ENCODE assay signal across 23 cellular contexts in the genomic region with DNA sequence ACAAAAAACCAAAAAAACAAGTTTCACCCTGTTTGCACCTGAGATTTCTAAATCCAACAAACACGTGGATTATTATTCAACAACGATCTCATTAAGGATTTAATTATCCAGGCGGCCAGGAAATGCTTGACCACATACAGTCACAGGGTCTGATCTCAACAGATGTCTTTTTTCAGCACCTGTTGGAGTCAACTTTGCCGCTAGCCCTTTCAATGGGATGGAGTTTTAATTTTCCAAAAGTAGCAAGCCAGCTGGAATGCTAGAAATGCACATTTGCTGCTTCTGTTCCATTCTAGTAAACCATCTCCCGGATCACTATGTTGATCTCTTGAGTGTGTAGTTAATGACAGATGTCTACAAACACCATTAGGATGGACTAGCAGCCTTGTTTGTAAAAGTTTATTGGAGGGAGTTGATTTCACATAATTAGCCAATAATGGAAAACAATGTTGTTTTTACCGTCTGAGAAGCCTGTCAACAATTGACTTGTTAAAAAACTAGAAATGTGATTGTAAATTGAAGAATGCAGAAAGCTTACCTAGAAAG.
DNase-seq lines count a peak whose midpoint lies in the region; ATAC-seq and TF ChIP-seq lines count a peak whose summit lies in the region.
"Had no signal": no experiment of that assay in that cellular context is flagged by ENCODE, and none has a peak within 500 bp of the region (broad histone marks: within the 10 kb centered on the region; RNA-seq: fewer than 3 reads in every experiment).

No MANE protein-coding gene starts in this region.

- peaks cover 20% of the 10 kb centered on the region for H3K4me1 ChIP-seq in BLaER1
- no peaks in the 10 kb centered on the region for H3K4me1 ChIP-seq in HEK293 (ENCODE audit: control insufficient read depth, insufficient read depth, low read length)
- peaks cover 10 to 12% (median 12%) of the 10 kb centered on the region in 3 donors for H3K4me1 ChIP-seq in skeletal muscle tissue (ENCODE audit: control insufficient read depth in 3 of 3, insufficient read depth in 3 of 3, low read length in 3 of 3)
- no peaks in the 10 kb centered on the region for H3K4me1 ChIP-seq in lower lobe of right lung
- H3K4me1 ChIP-seq: SJSA1 had no signal

- H3K9ac ChIP-seq in BLaER1, result no peak overlapping the region
- peak overlapping the region in 2 of 3 donors; percentile 34 to 52 for H3K9ac ChIP-seq in skeletal muscle tissue (ENCODE audit: low read depth in 1 of 3, low read length in 3 of 3)

- H3K27me3 Mint-ChIP-seq in activated naive CD8-positive, alpha-beta T cell treated with anti-CD3 and anti-CD28 coated beads, Interleukin-2, amount 50 U/mL, for 24 hours, result no peaks in the 10 kb centered on the region
- H3K27me3 Mint-ChIP-seq: B cell had no signal

- POLR2A ChIA-PET in HEK293 (lab: Yijun Ruan, JAX), result no interaction called here

- no peak overlapping the region for H3K27ac Mint-ChIP-seq in activated naive CD8-positive, alpha-beta T cell treated with anti-CD3 and anti-CD28 coated beads, Interleukin-2, amount 50 U/mL, for 24 hours
- H3K27ac Mint-ChIP-seq: B cell had no signal

- peaks cover 1% of the 10 kb centered on the region for H3K4me1 Mint-ChIP-seq in activated naive CD8-positive, alpha-beta T cell treated with anti-CD3 and anti-CD28 coated beads, Interleukin-2, amount 50 U/mL, for 24 hours

- H3K4me3 ChIP-seq in BLaER1, result no peak overlapping the region
- H3K4me3 ChIP-seq in HEK293 (ENCODE audit: low read depth, low read length), result no peak overlapping the region
- H3K4me3 ChIP-seq in skeletal muscle tissue (ENCODE audit: low read length in 3 of 3), result peak overlapping the region in 1 of 3 donors; percentile 10
- H3K4me3 ChIP-seq in lower lobe of right lung, result no peak overlapping the region
- H3K4me3 ChIP-seq: K562, SJSA1 had no signal

- H3K27me3 ChIP-seq in BLaER1 (no peaks in the 10 kb centered on the region), skeletal muscle tissue (ENCODE audit: control insufficient read depth in 3 of 3, insufficient read depth in 3 of 3, low read length in 3 of 3) (no peaks in the 10 kb centered on the region), lower lobe of right lung (ENCODE audit: low read depth) (no peaks in the 10 kb centered on the region)

- TF ChIP-seq CTCF in HEK293 (tag by site-specific recombination; IDR thresholded peaks at IDR 0.05), result no peak
- TF ChIP-seq CTCF in lower lobe of right lung (IDR thresholded peaks at IDR 0.05), result no peak

- H3K9me3 Mint-ChIP-seq in activated naive CD8-positive, alpha-beta T cell treated with anti-CD3 and anti-CD28 coated beads, Interleukin-2, amount 50 U/mL, for 24 hours, result no peaks in the 10 kb centered on the region

- ATAC-seq in lower lobe of right lung (no peak), HG03571 (IDR thresholded peaks at IDR 0.05; ENCODE audit: unreplicated experiment) (no peak)
- no peak for ATAC-seq in activated naive CD8-positive, alpha-beta T cell treated with anti-CD3 and anti-CD28 coated beads, Interleukin-2, amount 50 U/mL, for 24 hours
- ATAC-seq: HCT116, K562, PC-3 had no signal

- no peaks in the 10 kb centered on the region for H3K9me3 ChIP-seq in BLaER1
- H3K9me3 ChIP-seq in HEK293 (ENCODE audit: control insufficient read depth, insufficient read depth, low read depth, low read length), result no peaks in the 10 kb centered on the region
- no peaks in the 10 kb centered on the region for H3K9me3 ChIP-seq in skeletal muscle tissue (ENCODE audit: control insufficient read depth in 3 of 3, low read length in 3 of 3)
- no peaks in the 10 kb centered on the region for H3K9me3 ChIP-seq in lower lobe of right lung
- H3K9me3 ChIP-seq: SJSA1 had no signal

- peak overlapping the region; percentile 50 for H3K4me2 ChIP-seq in BLaER1

- CTCF ChIA-PET in HEK293 (lab: Yijun Ruan, JAX), result interaction anchor here (0.6 to 1.1 kb wide), 2 partner anchors 19 to 34 kb away, joined by 4 to 5 read pairs; no protein-coding TSS in a partner anchor

- intact Hi-C loops in lower lobe of right lung (cut with DNase I), result no loop called here

- H3K4me3 Mint-ChIP-seq in activated naive CD8-positive, alpha-beta T cell treated with anti-CD3 and anti-CD28 coated beads, Interleukin-2, amount 50 U/mL, for 24 hours, result no peak overlapping the region
- H3K4me3 Mint-ChIP-seq: B cell had no signal

- H4K20me1 ChIP-seq in BLaER1, result no peaks in the 10 kb centered on the region

- H3K36me3 ChIP-seq in BLaER1, result no peaks in the 10 kb centered on the region
- no peaks in the 10 kb centered on the region for H3K36me3 ChIP-seq in HEK293 (ENCODE audit: control insufficient read depth in 2 of 2, insufficient read depth in 1 of 2, low read length in 2 of 2)
- no peaks in the 10 kb centered on the region for H3K36me3 ChIP-seq in skeletal muscle tissue (ENCODE audit: control insufficient read depth in 3 of 3, insufficient read depth in 3 of 3, low read length in 3 of 3)
- H3K36me3 ChIP-seq in lower lobe of right lung, result no peaks in the 10 kb centered on the region
- H3K36me3 ChIP-seq: SJSA1 had no signal

- DNase-seq in myocyte (ENCODE audit: low read depth) (peak; percentile 95), lower lobe of right lung (no peak)
- no peak for DNase-seq in activated naive CD8-positive, alpha-beta T cell treated with anti-CD3 and anti-CD28 coated beads, Interleukin-2, amount 50 U/mL, for 24 hours
- DNase-seq: Calu3; DMS79 treated with DMSO at 0.1 percent for 48 hours; Kasumi-1; MV-4-11; NCI-H1105; NCI-H146; NCI-H1930; NCI-H446 treated with DMSO at 0.1 percent for 48 hours; NCI-H526; NCI-H82; NK-92 treated with Interleukin-12 subunit alpha and Interleukin-12 subunit beta, amount 100 ng/mL, for 24 hours; PC-3 had no signal

- H3K36me3 Mint-ChIP-seq in activated naive CD8-positive, alpha-beta T cell treated with anti-CD3 and anti-CD28 coated beads, Interleukin-2, amount 50 U/mL, for 24 hours (ENCODE audit: low read depth), result no peaks in the 10 kb centered on the region

- H3K27ac ChIP-seq in BLaER1, result no peak overlapping the region
- H3K27ac ChIP-seq in HEK293 (ENCODE audit: extremely low read depth, low read depth, low read length), result no peak overlapping the region
- peak overlapping the region; percentile 92 for H3K27ac ChIP-seq in skeletal muscle tissue (ENCODE audit: low read depth, low read length)
- H3K27ac ChIP-seq in lower lobe of right lung, result no peak overlapping the region
- H3K27ac ChIP-seq: SJSA1 had no signal

TF ChIP-seq in HEK293, 187 proteins besides CTCF, POLR2A, EP300 and RAD21 (continues in another document):
- TF ChIP-seq, protein P1, sequence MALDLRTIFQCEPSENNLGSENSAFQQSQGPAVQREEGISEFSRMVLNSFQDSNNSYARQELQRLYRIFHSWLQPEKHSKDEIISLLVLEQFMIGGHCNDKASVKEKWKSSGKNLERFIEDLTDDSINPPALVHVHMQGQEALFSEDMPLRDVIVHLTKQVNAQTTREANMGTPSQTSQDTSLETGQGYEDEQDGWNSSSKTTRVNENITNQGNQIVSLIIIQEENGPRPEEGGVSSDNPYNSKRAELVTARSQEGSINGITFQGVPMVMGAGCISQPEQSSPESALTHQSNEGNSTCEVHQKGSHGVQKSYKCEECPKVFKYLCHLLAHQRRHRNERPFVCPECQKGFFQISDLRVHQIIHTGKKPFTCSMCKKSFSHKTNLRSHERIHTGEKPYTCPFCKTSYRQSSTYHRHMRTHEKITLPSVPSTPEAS (tag by site-specific recombination; IDR thresholded peaks at IDR 0.05), result no peak
- TF ChIP-seq SCRT2 (tag by site-specific recombination; IDR thresholded peaks at IDR 0.05) (peak; percentile 68), KLF9 (tag by site-specific recombination; IDR thresholded peaks at IDR 0.05; ENCODE audit: low read depth) (no peak), ZNF639 (tag by site-specific recombination; IDR thresholded peaks at IDR 0.05) (no peak)
- TF ChIP-seq, protein P2, sequence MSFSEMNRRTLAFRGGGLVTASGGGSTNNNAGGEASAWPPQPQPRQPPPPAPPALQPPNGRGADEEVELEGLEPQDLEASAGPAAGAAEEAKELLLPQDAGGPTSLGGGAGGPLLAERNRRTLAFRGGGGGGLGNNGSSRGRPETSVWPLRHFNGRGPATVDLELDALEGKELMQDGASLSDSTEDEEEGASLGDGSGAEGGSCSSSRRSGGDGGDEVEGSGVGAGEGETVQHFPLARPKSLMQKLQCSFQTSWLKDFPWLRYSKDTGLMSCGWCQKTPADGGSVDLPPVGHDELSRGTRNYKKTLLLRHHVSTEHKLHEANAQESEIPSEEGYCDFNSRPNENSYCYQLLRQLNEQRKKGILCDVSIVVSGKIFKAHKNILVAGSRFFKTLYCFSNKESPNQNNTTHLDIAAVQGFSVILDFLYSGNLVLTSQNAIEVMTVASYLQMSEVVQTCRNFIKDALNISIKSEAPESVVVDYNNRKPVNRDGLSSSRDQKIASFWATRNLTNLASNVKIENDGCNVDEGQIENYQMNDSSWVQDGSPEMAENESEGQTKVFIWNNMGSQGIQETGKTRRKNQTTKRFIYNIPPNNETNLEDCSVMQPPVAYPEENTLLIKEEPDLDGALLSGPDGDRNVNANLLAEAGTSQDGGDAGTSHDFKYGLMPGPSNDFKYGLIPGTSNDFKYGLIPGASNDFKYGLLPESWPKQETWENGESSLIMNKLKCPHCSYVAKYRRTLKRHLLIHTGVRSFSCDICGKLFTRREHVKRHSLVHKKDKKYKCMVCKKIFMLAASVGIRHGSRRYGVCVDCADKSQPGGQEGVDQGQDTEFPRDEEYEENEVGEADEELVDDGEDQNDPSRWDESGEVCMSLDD (tag by site-specific recombination; IDR thresholded peaks at IDR 0.05), result no peak
